8 cellular contexts compared by ENCODE assay signal in the genomic region with DNA sequence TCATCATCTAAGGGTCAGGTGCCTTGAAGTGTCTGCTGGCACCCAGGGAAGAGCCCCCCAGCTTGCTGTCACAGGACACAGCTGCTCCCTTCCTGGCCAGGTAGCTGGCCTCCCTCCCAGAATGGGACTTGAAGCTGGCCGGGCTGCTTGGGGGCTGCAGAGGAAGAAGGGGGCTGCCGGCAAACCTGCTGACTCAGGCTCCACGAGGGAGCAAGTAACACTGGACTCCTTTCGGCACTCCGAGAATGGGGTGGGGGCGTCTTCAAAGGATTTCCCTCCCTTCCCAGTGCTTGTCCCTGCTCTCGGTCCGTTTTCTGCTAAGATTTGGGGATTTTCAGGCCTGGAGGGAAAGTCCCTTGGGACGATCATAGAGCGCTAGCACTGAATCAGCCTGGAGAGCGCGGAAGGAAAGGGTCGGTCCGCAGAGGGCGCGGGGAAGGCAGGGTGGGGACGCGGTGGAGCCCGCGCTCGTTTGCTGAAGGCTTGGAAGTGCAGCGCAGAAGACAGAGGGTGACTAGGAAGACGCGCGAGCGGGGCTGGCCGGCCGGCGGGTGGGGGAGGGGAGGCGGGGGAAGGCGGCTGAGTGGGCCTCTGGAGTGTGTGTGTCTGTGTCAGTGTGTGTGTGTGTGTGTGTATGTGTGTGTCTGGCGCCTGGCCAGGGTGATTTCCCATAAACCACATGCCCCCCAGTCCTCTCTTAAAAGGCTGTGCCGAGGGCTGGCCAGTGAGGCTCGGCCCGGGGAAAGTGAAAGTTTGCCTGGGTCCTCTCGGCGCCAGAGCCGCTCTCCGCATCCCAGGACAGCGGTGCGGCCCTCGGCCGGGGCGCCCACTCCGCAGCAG. TPM values are rescaled to one million over a fixed set of nuclear protein-coding genes. Genes with fewer than 3 reads are reported as not detected.
DNase-seq lines count a peak whose midpoint lies in the region; TF ChIP-seq lines count a peak whose summit lies in the region.

A gene with protein sequence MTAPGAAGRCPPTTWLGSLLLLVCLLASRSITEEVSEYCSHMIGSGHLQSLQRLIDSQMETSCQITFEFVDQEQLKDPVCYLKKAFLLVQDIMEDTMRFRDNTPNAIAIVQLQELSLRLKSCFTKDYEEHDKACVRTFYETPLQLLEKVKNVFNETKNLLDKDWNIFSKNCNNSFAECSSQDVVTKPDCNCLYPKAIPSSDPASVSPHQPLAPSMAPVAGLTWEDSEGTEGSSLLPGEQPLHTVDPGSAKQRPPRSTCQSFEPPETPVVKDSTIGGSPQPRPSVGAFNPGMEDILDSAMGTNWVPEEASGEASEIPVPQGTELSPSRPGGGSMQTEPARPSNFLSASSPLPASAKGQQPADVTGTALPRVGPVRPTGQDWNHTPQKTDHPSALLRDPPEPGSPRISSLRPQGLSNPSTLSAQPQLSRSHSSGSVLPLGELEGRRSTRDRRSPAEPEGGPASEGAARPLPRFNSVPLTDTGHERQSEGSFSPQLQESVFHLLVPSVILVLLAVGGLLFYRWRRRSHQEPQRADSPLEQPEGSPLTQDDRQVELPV (plus strand): TSS at position 727 of the 840 bp plus-strand sequence. CDS start 175 bp downstream, outside the sequence.

- H3K4me1 Mint-ChIP-seq in endothelial cell (ENCODE audit: unreplicated experiment): peaks cover 39% of the 10 kb centered on the region

- H3K27me3 Mint-ChIP-seq in endothelial cell (ENCODE audit: unreplicated experiment): peaks cover 21% of the 10 kb centered on the region

- DNase-seq in NCI-H2107 (lab: John Stamatoyannopoulos, UW) (peak; percentile 23), NCI-H2107 treated with DMSO at 0.1 percent for 48 hours (lab: John Stamatoyannopoulos, UW; ENCODE audit: unreplicated experiment) (no peak), NCI-H226 (peak; percentile 59), activated T-cell treated with anti-CD3 and anti-CD28 coated beads for 1 hour (ENCODE audit: low read depth) (peak; percentile 47), endothelial cell (ENCODE audit: low spot score) (peak; percentile 40), mesenteric fat pad (ENCODE audit: low spot score) (peak; percentile 92), DMS153 treated with DMSO at 0.1 percent for 48 hours (lab: John Stamatoyannopoulos, UW; ENCODE audit: unreplicated experiment) (no peak)
- peak; percentile 37 for DNase-seq in stimulated activated CD8-positive, alpha-beta memory T cell treated with anti-CD3 and anti-CD28 coated beads, Interleukin-15, amount 100 ng/mL, for 1 hour (ENCODE audit: low read depth)

- H3K4me3 Mint-ChIP-seq in endothelial cell (ENCODE audit: unreplicated experiment): peak within 1 kb of the TSS; percentile 85

- no peak for TF ChIP-seq CTCF in endothelial cell (IDR thresholded peaks at IDR 0.05; ENCODE audit: unreplicated experiment)

- H3K27ac Mint-ChIP-seq in endothelial cell (ENCODE audit: unreplicated experiment): peak within 1 kb of the TSS; percentile 12

- no peaks in the 10 kb centered on the region for H3K9me3 Mint-ChIP-seq in endothelial cell (ENCODE audit: unreplicated experiment)

- H3K36me3 Mint-ChIP-seq in endothelial cell (ENCODE audit: low read depth, unreplicated experiment): peaks cover 5% of the 10 kb centered on the region

RNA-seq across cellular contexts. Expression of the gene that starts here (rescaled TPM):
- total RNA-seq in endothelial cell (ENCODE audit: unreplicated experiment) (2.1 TPM), mesenteric fat pad (228 TPM)

Comparison
In these comparisons a context has a peak if more than half of its experiments do, and no peak if none do; other contexts are left out.
1. RNA of the gene that starts here (total RNA-seq): 228 TPM in mesenteric fat pad (single experiment); 2.1 TPM in endothelial cell (single experiment); every median in the first group is over 10 times any median in the second.
2. DNase-seq: peak in NCI-H2107 (single experiment), NCI-H226 (single experiment), activated T-cell treated with anti-CD3 and anti-CD28 coated beads for 1 hour (single experiment), endothelial cell (single experiment), mesenteric fat pad (single experiment) and stimulated activated CD8-positive, alpha-beta memory T cell treated with anti-CD3 and anti-CD28 coated beads, Interleukin-15, amount 100 ng/mL, for 1 hour (single experiment); none in NCI-H2107 treated with DMSO at 0.1 percent for 48 hours (single experiment) and DMS153 treated with DMSO at 0.1 percent for 48 hours (single experiment).